ENCODE assay signal across 8 cellular contexts in genomic region chr2:236302555-236302954, GRCh38. TPM values are rescaled to one million over a fixed set of nuclear protein-coding genes. Genes with fewer than 3 reads are reported as not detected.
"Had no signal": no experiment of that assay in that cellular context is flagged by ENCODE, and none has a peak within 500 bp of the region (broad histone marks: within the 10 kb centered on the region; RNA-seq: fewer than 3 reads in every experiment).

No MANE protein-coding gene starts in this region.

- DNase-seq: H9, HCEC 1CT had no signal

- H3K27ac Mint-ChIP-seq: GM23338, H9, IgD-negative memory B cell had no signal

- H3K4me1 Mint-ChIP-seq: IgD-negative memory B cell had no signal

- H3K36me3 Mint-ChIP-seq: IgD-negative memory B cell had no signal

- H3K27ac ChIP-seq: HL-60 had no signal

- H3K4me3 ChIP-seq: GM23338 had no signal

- ATAC-seq: GM23338, HepG2 had no signal

- H3K4me3 Mint-ChIP-seq: GM23338, H9, IgD-negative memory B cell had no signal

- H3K9me3 Mint-ChIP-seq: GM23338, H9, IgD-negative memory B cell had no signal

RNA-seq across cellular contexts. Expression of gene ASB18, which starts 38.3 kb away (rescaled TPM):
- total RNA-seq: GM23338, H1, H9, HepG2, HT1080 had no signal
